In genomic region chr18:75112486-75113096, GRCh38 we compare ENCODE assay signal across 18 cellular contexts.
DNase-seq lines count a peak whose midpoint lies in the region; ATAC-seq and TF ChIP-seq lines count a peak whose summit lies in the region.
"Had no signal": no experiment of that assay in that cellular context is flagged by ENCODE, and none has a peak within 500 bp of the region (broad histone marks: within the 10 kb centered on the region; RNA-seq: fewer than 3 reads in every experiment).

No MANE protein-coding gene starts in this region.

- intact Hi-C loops in Right ventricle myocardium superior (cut with DNase I) (no loop called here), sigmoid colon (cut with DNase I) (loop anchor here (10.0 kb wide), 1 partner anchor 458 kb away; no protein-coding TSS in a partner anchor)

- no peak overlapping the region for H3K9ac ChIP-seq in muscle layer of colon (ENCODE audit: low read length)
- H3K9ac ChIP-seq: GM23248 had no signal

- H3K4me1 ChIP-seq in cardiac muscle cell (ENCODE audit: low read depth) (peaks cover 2% of the 10 kb centered on the region), muscle layer of colon (ENCODE audit: insufficient read depth, low read length) (peaks cover 43% of the 10 kb centered on the region), sigmoid colon (peaks cover 0 to 44% (median 23%) of the 10 kb centered on the region in 4 donors)
- H3K4me1 ChIP-seq: BE2C, HAP-1 had no signal

- H3K27ac ChIP-seq in cardiac muscle cell = peak overlapping the region; percentile 70
- no peak overlapping the region for H3K27ac ChIP-seq in coronary artery
- peak overlapping the region; percentile 60 for H3K27ac ChIP-seq in muscle layer of colon (ENCODE audit: low read depth, low read length)
- H3K27ac ChIP-seq in sigmoid colon = peak overlapping the region in 3 of 4 donors; percentile 57 to 75 (median 66)
- H3K27ac ChIP-seq: GM23248 had no signal

- TF ChIP-seq CTCF in cardiac muscle cell (IDR thresholded peaks at IDR 0.05; ENCODE audit: low read depth, low read length) = no peak
- TF ChIP-seq CTCF in coronary artery (IDR thresholded peaks at IDR 0.05) = no peak
- no peak for TF ChIP-seq CTCF in sigmoid colon (IDR thresholded peaks at IDR 0.05)

- H3K9me3 ChIP-seq in cardiac muscle cell (ENCODE audit: low read depth) = no peaks in the 10 kb centered on the region
- H3K9me3 ChIP-seq in muscle layer of colon (ENCODE audit: low read length) = no peaks in the 10 kb centered on the region
- H3K9me3 ChIP-seq in sigmoid colon = no peaks in the 10 kb centered on the region
- H3K9me3 ChIP-seq: BE2C, HAP-1 had no signal

- H3K4me3 ChIP-seq in cardiac muscle cell (no peak overlapping the region), coronary artery (no peak overlapping the region), muscle layer of colon (ENCODE audit: low read depth in 1 of 2, low read length in 2 of 2) (no peak overlapping the region), sigmoid colon (no peak overlapping the region)
- H3K4me3 ChIP-seq: GM12878, GM23248, HAP-1 had no signal

- no peak for TF ChIP-seq POLR2A in sigmoid colon (IDR thresholded peaks at IDR 0.05)

- 89 to 93% methylated on average over 10 of the region's 10 CpGs for WGBS in sigmoid colon, 2 donors

- H3K27me3 ChIP-seq in cardiac muscle cell (no peaks in the 10 kb centered on the region), muscle layer of colon (ENCODE audit: control insufficient read depth in 1 of 2, insufficient read depth in 2 of 2, low read length in 2 of 2) (no peaks in the 10 kb centered on the region), sigmoid colon (no peaks in the 10 kb centered on the region)
- H3K27me3 ChIP-seq: BE2C had no signal

- ATAC-seq in Right ventricle myocardium superior (ENCODE audit: poor library complexity) (no peak), HG02678 (IDR thresholded peaks at IDR 0.05; ENCODE audit: unreplicated experiment) (no peak), HG03571 (IDR thresholded peaks at IDR 0.05; ENCODE audit: unreplicated experiment) (no peak)
- ATAC-seq: GM12878 had no signal

- no peaks in the 10 kb centered on the region for H3K36me3 ChIP-seq in cardiac muscle cell
- H3K36me3 ChIP-seq in muscle layer of colon (ENCODE audit: insufficient read depth, low read length) = no peaks in the 10 kb centered on the region
- no peaks in the 10 kb centered on the region for H3K36me3 ChIP-seq in sigmoid colon
- H3K36me3 ChIP-seq: BE2C, HAP-1 had no signal

- peak in 1 of 4 donors; percentile 33 for TF ChIP-seq EP300 in sigmoid colon (IDR thresholded peaks at IDR 0.05)

- DNase-seq in cardiac muscle cell (ENCODE audit: low read depth in 1 of 2, low spot score in 1 of 2) (peak in 1 of 2 donors; percentile 43), Right ventricle myocardium superior (no peak), coronary artery (ENCODE audit: low spot score) (peak; percentile 31), sigmoid colon (no peak)
- no peak for DNase-seq in effector CD8-positive, alpha-beta T cell (lab: John Stamatoyannopoulos, UW)
- DNase-seq: BE2C; C1 segment of cervical spinal cord; CD4-positive, CD25-positive, alpha-beta regulatory T cell; CD8-positive, alpha-beta memory T cell; DMS 273 treated with DMSO at 0.1 percent for 48 hours; DMS53; DND-41 had no signal

Comparison
In these comparisons a context has a peak if more than half of its experiments do, and no peak if none do; other contexts are left out.
1. H3K27ac ChIP-seq: peak in cardiac muscle cell (single experiment), muscle layer of colon (single experiment) and sigmoid colon (3 of 4); none in coronary artery (0 of 2).